In genomic region chr3:172138031-172138538, GRCh38 we compare ENCODE assay signal across 1 cellular context.
TF ChIP-seq lines count a peak whose summit lies in the region.

No MANE protein-coding gene starts in this region.

TF ChIP-seq in WTC11, 78 proteins besides CTCF, POLR2A, EP300 and RAD21 (continued from another document):
- TF ChIP-seq ATF6 (CRISPR knock-in tag; IDR thresholded peaks at IDR 0.05) (no peak), TEAD1 (CRISPR knock-in tag; IDR thresholded peaks at IDR 0.05) (no peak), GRHL2 (CRISPR knock-in tag; IDR thresholded peaks at IDR 0.05; ENCODE audit: insufficient replicate concordance, severe bottlenecking) (no peak)
- TF ChIP-seq, protein P1, sequence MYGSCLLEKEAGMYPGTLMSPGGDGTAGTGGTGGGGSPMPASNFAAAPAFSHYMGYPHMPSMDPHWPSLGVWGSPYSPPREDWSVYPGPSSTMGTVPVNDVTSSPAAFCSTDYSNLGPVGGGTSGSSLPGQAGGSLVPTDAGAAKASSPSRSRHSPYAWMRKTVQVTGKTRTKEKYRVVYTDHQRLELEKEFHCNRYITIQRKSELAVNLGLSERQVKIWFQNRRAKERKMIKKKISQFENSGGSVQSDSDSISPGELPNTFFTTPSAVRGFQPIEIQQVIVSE (CRISPR knock-in tag; IDR thresholded peaks at IDR 0.05; ENCODE audit: borderline replicate concordance), result no peak
